In genomic region chr16:23842137-23842600, GRCh38 we compare ENCODE assay signal across 10 cellular contexts. TPM values are rescaled to one million over a fixed set of nuclear protein-coding genes. Genes with fewer than 3 reads are reported as not detected.
DNase-seq lines count a peak whose midpoint lies in the region; ATAC-seq and TF ChIP-seq lines count a peak whose summit lies in the region.
"Had no signal": no experiment of that assay in that cellular context is flagged by ENCODE, and none has a peak within 500 bp of the region (broad histone marks: within the 10 kb centered on the region; RNA-seq: fewer than 3 reads in every experiment).

No MANE protein-coding gene starts in this region.

- TF ChIP-seq CTCF in GM10266 (IDR thresholded peaks at IDR 0.05; ENCODE audit: control insufficient read depth, insufficient read depth, low read depth, missing control alignments), result no peak

- H3K4me1 Mint-ChIP-seq in activated CD4-positive, alpha-beta memory T cell treated with anti-CD3 and anti-CD28 coated beads, Interleukin-2, amount 10 ng/mL, durations not matched to agents 7 days and 5 days, result peaks cover 78% of the 10 kb centered on the region

- peak overlapping the region; percentile 74 for H3K27ac Mint-ChIP-seq in activated CD4-positive, alpha-beta memory T cell treated with anti-CD3 and anti-CD28 coated beads, Interleukin-2, amount 10 ng/mL, durations not matched to agents 7 days and 5 days

- H3K4me3 Mint-ChIP-seq in activated CD4-positive, alpha-beta memory T cell treated with anti-CD3 and anti-CD28 coated beads, Interleukin-2, amount 10 ng/mL, durations not matched to agents 7 days and 5 days, result no peak overlapping the region

- peak; percentile 78 for ATAC-seq in GM19351 (IDR thresholded peaks at IDR 0.05; ENCODE audit: unreplicated experiment)
- ATAC-seq in HG03064 (IDR thresholded peaks at IDR 0.05; ENCODE audit: low read depth, unreplicated experiment), result peak; percentile 55
- ATAC-seq in esophagus mucosa, result no peak
- no peak for ATAC-seq in HG03139 (IDR thresholded peaks at IDR 0.05; ENCODE audit: unreplicated experiment)

- H3K27me3 Mint-ChIP-seq in activated CD4-positive, alpha-beta memory T cell treated with anti-CD3 and anti-CD28 coated beads, Interleukin-2, amount 10 ng/mL, durations not matched to agents 7 days and 5 days, result no peaks in the 10 kb centered on the region

- no peaks in the 10 kb centered on the region for H3K9me3 Mint-ChIP-seq in activated CD4-positive, alpha-beta memory T cell treated with anti-CD3 and anti-CD28 coated beads, Interleukin-2, amount 10 ng/mL, durations not matched to agents 7 days and 5 days

- H3K27ac ChIP-seq in caudate nucleus (ENCODE audit: low read depth, low read length), result no peak overlapping the region

- H3K36me3 Mint-ChIP-seq in activated CD4-positive, alpha-beta memory T cell treated with anti-CD3 and anti-CD28 coated beads, Interleukin-2, amount 10 ng/mL, durations not matched to agents 7 days and 5 days (ENCODE audit: low read depth), result peaks cover 68% of the 10 kb centered on the region

- POLR2A ChIA-PET in activated CD4-positive, alpha-beta memory T cell treated with anti-CD3 and anti-CD28 coated beads, Interleukin-2, amount 10 ng/mL, durations not matched to agents 7 days and 5 days (lab: Charles Lee), result interaction anchor here (0.9 to 2.1 kb wide), 6 partner anchors 14 to 39 kb away, joined by 3 to 7 read pairs (median 5); no protein-coding TSS in a partner anchor

- DNase-seq in GM10266 (ENCODE audit: extremely low spot score) (peak; percentile 72), caudate nucleus (lab: John Stamatoyannopoulos, UW) (no peak)
- peak; percentile 46 for DNase-seq in activated CD4-positive, alpha-beta memory T cell treated with anti-CD3 and anti-CD28 coated beads, Interleukin-2, amount 10 ng/mL, durations not matched to agents 7 days and 5 days
- DNase-seq in activated CD8-positive, alpha-beta memory T cell treated with anti-CD3 and anti-CD28 coated beads, Interleukin-2, amount 50 U/mL, for 48 hours, result no peak
- DNase-seq: DMS153, OCI-M1 had no signal

- CTCF ChIA-PET in activated CD4-positive, alpha-beta memory T cell treated with anti-CD3 and anti-CD28 coated beads, Interleukin-2, amount 10 ng/mL, durations not matched to agents 7 days and 5 days (lab: Charles Lee), result interaction anchor here (0.5 to 1.4 kb wide), 7 partner anchors 11 to 283 kb away, joined by 3 to 5 read pairs (median 3); no protein-coding TSS in a partner anchor

RNA-seq across cellular contexts. Expression of gene PRKCB, which starts 6.4 kb away (rescaled TPM):
- total RNA-seq in activated CD4-positive, alpha-beta memory T cell treated with anti-CD3 and anti-CD28 coated beads, Interleukin-2, amount 10 ng/mL, durations not matched to agents 7 days and 5 days, result 10 to 100 TPM; 77.3 to 81.4 TPM
- total RNA-seq in esophagus mucosa, result 0.76 TPM

Comparison
In these comparisons a context has a peak if more than half of its experiments do, and no peak if none do; other contexts are left out.
1. DNase-seq: peak in GM10266 (single experiment) and activated CD4-positive, alpha-beta memory T cell treated with anti-CD3 and anti-CD28 coated beads, Interleukin-2, amount 10 ng/mL, durations not matched to agents 7 days and 5 days (single experiment); none in activated CD8-positive, alpha-beta memory T cell treated with anti-CD3 and anti-CD28 coated beads, Interleukin-2, amount 50 U/mL, for 48 hours (single experiment) and caudate nucleus (0 of 61).
2. ATAC-seq: peak in GM19351 (single experiment) and HG03064 (single experiment); none in esophagus mucosa (single experiment) and HG03139 (single experiment).
3. RNA of gene PRKCB, which starts 6.4 kb away (total RNA-seq): 77.3 to 81.4 TPM in activated CD4-positive, alpha-beta memory T cell treated with anti-CD3 and anti-CD28 coated beads, Interleukin-2, amount 10 ng/mL, durations not matched to agents 7 days and 5 days; 0.76 TPM in esophagus mucosa (single experiment); every median in the first group is over 10 times any median in the second.